9 cellular contexts compared by ENCODE assay signal in genomic region chr11:1564535-1565172, GRCh38. TPM values are rescaled to one million over a fixed set of nuclear protein-coding genes. Genes with fewer than 3 reads are reported as not detected.
A peak's percentile ranks its signal among the peaks of the same experiment; 100 is the strongest.
DNase-seq lines count a peak whose midpoint lies in the region; ATAC-seq and TF ChIP-seq lines count a peak whose summit lies in the region.
"Had no signal": no experiment of that assay in that cellular context is flagged by ENCODE, and none has a peak within 500 bp of the region (broad histone marks: within the 10 kb centered on the region; RNA-seq: fewer than 3 reads in every experiment).

No MANE protein-coding gene starts in this region.

- no peak overlapping the region for H3K4me2 ChIP-seq in H9 (ENCODE audit: insufficient read depth, insufficient read length, low read length)

- no peaks in the 10 kb centered on the region for H3K23me2 ChIP-seq in H9 (ENCODE audit: insufficient read length, low read depth, low read length, poor library complexity, severe bottlenecking)

- TF ChIP-seq EP300 in gastroesophageal sphincter (IDR thresholded peaks at IDR 0.05), result no peak

- TF ChIP-seq CTCF in H9 (conservative IDR thresholded peaks at IDR 0.05), result no peak
- TF ChIP-seq CTCF in gastroesophageal sphincter (IDR thresholded peaks at IDR 0.05), result no peak

- no peak overlapping the region for H2BK15ac ChIP-seq in H9 (ENCODE audit: low read depth, low read length)

- H3K27me3 Mint-ChIP-seq in H9 (ENCODE audit: low read depth), result peaks cover 31% of the 10 kb centered on the region

- H3K9me3 ChIP-seq in H9 (ENCODE audit: control insufficient read depth, low read depth, low read length) (no peaks in the 10 kb centered on the region), gastroesophageal sphincter (no peaks in the 10 kb centered on the region)

- H3K9me3 Mint-ChIP-seq in H9, result no peaks in the 10 kb centered on the region

- H3K14ac ChIP-seq in H9 (ENCODE audit: insufficient read depth, low read length), result no peak overlapping the region

- H2BK5ac ChIP-seq in H9 (ENCODE audit: insufficient read length, low read length), result no peak overlapping the region

- H3K4me3 ChIP-seq in gastroesophageal sphincter, result no peak overlapping the region

- H3T11ph ChIP-seq in H9 (ENCODE audit: low read length), result no peak overlapping the region

- no peaks in the 10 kb centered on the region for H3K36me3 Mint-ChIP-seq in H9 (ENCODE audit: insufficient read depth in 1 of 3, low read depth in 3 of 3)

- TF ChIP-seq POLR2A in gastroesophageal sphincter (IDR thresholded peaks at IDR 0.05), result no peak

- H3K4ac ChIP-seq in H9 (ENCODE audit: low read depth, low read length), result no peak overlapping the region

- ATAC-seq in gastroesophageal sphincter (peak; percentile 55), GM18867 (IDR thresholded peaks at IDR 0.05; ENCODE audit: unreplicated experiment) (no peak)

- no peak overlapping the region for H4K91ac ChIP-seq in H9 (ENCODE audit: insufficient read length, low read depth, low read length)

- no peak overlapping the region for H3K27ac Mint-ChIP-seq in H9

- H3K79me2 ChIP-seq in H9 (ENCODE audit: insufficient read depth, low read length), result no peaks in the 10 kb centered on the region

- no peaks in the 10 kb centered on the region for H4K20me1 ChIP-seq in H9 (ENCODE audit: control insufficient read depth, insufficient read depth, insufficient read length)

- H3K36me3 ChIP-seq in gastroesophageal sphincter, result peaks cover 0 to 37% of the 10 kb centered on the region in 2 donors

- H3K4me1 Mint-ChIP-seq in H9, result peaks cover 23 to 41% of the 10 kb centered on the region in 2 experiments

- H3K4me1 ChIP-seq in H9 (ENCODE audit: insufficient read depth, low read length) (no peaks in the 10 kb centered on the region; the same call in 1 of the 2 replicates), gastroesophageal sphincter (peaks cover 0 to 65% (median 24%) of the 10 kb centered on the region in 3 donors)

- no peak overlapping the region for H3K23ac ChIP-seq in H9 (ENCODE audit: insufficient read length, low read depth, low read length)

- no peak overlapping the region for H3K56ac ChIP-seq in H9 (ENCODE audit: insufficient read length, low read depth, low read length)

- no peak overlapping the region for H3K9ac ChIP-seq in H9 (ENCODE audit: extremely low read depth, insufficient read length, low read length)

- no peak overlapping the region for H3K4me3 Mint-ChIP-seq in H9

- no peak overlapping the region for H2BK12ac ChIP-seq in H9 (ENCODE audit: insufficient read length, low read depth, low read length)

- no CpG with 5 or more reads among the region's 16 CpGs for WGBS in H9 (ENCODE audit: extremely low coverage, insufficient read length, low lambda C conversion rate)
- WGBS in gastroesophageal sphincter (ENCODE audit: low coverage in 1 of 2), 2 donors, result 70% methylated on average over 2 of the region's 16 CpGs; no CpG with 5 or more reads in 1 of the 2 donors

- H2BK20ac ChIP-seq in H9 (ENCODE audit: low read depth, low read length, poor library complexity, severe bottlenecking), result no peak overlapping the region

- H2AK5ac ChIP-seq in H9 (ENCODE audit: insufficient read length, low read length), result no peak overlapping the region

- no peak overlapping the region for H3K18ac ChIP-seq in H9 (ENCODE audit: insufficient read length, low read depth, low read length)

- H4K8ac ChIP-seq in H9 (replicated peaks; ENCODE audit: insufficient read length, low read depth, low read length), result no peak overlapping the region

- H3K79me1 ChIP-seq in H9 (ENCODE audit: insufficient read depth, low read depth, low read length, poor library complexity, severe bottlenecking), result no peaks in the 10 kb centered on the region

- no peak overlapping the region for H2AFZ ChIP-seq in H9 (ENCODE audit: low read length)

- H3K27ac ChIP-seq in H9 (ENCODE audit: insufficient read length, low read depth, low read length) (no peak overlapping the region), gastroesophageal sphincter (peak overlapping the region in 3 of 4 donors; percentile 66 to 88 (median 75))
- H3K27ac ChIP-seq: epithelial cell of prostate had no signal

- DNase-seq in H9 (peak; percentile 90), RPMI7951 (ENCODE audit: low read depth) (peak; percentile 80), renal cortical epithelial cell (ENCODE audit: low read depth) (peak; percentile 75), NCI-H748 (lab: John Stamatoyannopoulos, UW; ENCODE audit: unreplicated experiment) (no peak), NCI-H2107 treated with DMSO at 0.1 percent for 48 hours (lab: John Stamatoyannopoulos, UW; ENCODE audit: unreplicated experiment) (no peak), NCI-H187 (lab: John Stamatoyannopoulos, UW) (no peak)

- H4K5ac ChIP-seq in H9 (ENCODE audit: insufficient read length, low read depth, low read length), result no peak overlapping the region

- no peak overlapping the region for H2BK120ac ChIP-seq in H9 (ENCODE audit: low read depth, low read length, poor library complexity, severe bottlenecking)

- H3K27me3 ChIP-seq in H9 (ENCODE audit: insufficient read depth, low read length), result no peaks in the 10 kb centered on the region; the same call in 1 of the 2 replicates
- H3K27me3 ChIP-seq in gastroesophageal sphincter, result no peaks in the 10 kb centered on the region

RNA-seq across cellular contexts. Expression of gene DUSP8, which starts 7.4 kb away (rescaled TPM):
- total RNA-seq in H9 (2021), result 3.2 and 4.4 TPM in 2 replicates
- 0.10 and 0.24 TPM in 2 replicates for total RNA-seq in RPMI7951 (2014; rRNA removed; shearing (Covaris generic))
- total RNA-seq in gastroesophageal sphincter, result 1 to 10 TPM; 3.3 to 7.8 (median 4.9) TPM
- 1.9 and 9.0 TPM in 2 replicates for total RNA-seq in renal cortical epithelial cell

RNA-seq across cellular contexts. Expression of gene KRTAP5-1, which starts 20.4 kb away (rescaled TPM):
- total RNA-seq in H9 (2021) (not detected in 2 replicates), gastroesophageal sphincter (not detected), renal cortical epithelial cell (not detected in 2 replicates)
- not detected in 2 replicates for total RNA-seq in RPMI7951 (2014; rRNA removed; shearing (Covaris generic))

RNA-seq across cellular contexts. Expression of gene KRTAP5-2, which starts 33.4 kb away (rescaled TPM):
- total RNA-seq in H9 (2021) (not detected in 2 replicates), gastroesophageal sphincter (not detected), renal cortical epithelial cell (not detected in 2 replicates)
- not detected in 2 replicates for total RNA-seq in RPMI7951 (2014; rRNA removed; shearing (Covaris generic))

RNA-seq across cellular contexts. Expression of gene KRTAP5-3, which starts 43.6 kb away (rescaled TPM):
- not detected in 2 replicates for total RNA-seq in H9 (2021)
- total RNA-seq in RPMI7951 (2014; rRNA removed; shearing (Covaris generic)), result not detected in 2 replicates
- not detected for total RNA-seq in gastroesophageal sphincter
- total RNA-seq in renal cortical epithelial cell, result not detected in 2 replicates

RNA-seq across cellular contexts. Expression of gene KRTAP5-4, which starts 57.3 kb away (rescaled TPM):
- total RNA-seq in H9 (2021) (not detected in 2 replicates), gastroesophageal sphincter (not detected), renal cortical epithelial cell (not detected in 2 replicates)
- not detected in 2 replicates for total RNA-seq in RPMI7951 (2014; rRNA removed; shearing (Covaris generic))

Comparison
In these comparisons a context has a peak if more than half of its experiments do, and no peak if none do; other contexts are left out.
1. DNase-seq: peak in H9 (single experiment), RPMI7951 (single experiment) and renal cortical epithelial cell (single experiment); none in NCI-H748 (single experiment), NCI-H2107 treated with DMSO at 0.1 percent for 48 hours (single experiment) and NCI-H187 (0 of 2).